ENCODE assay signal across 32 cellular contexts in the genomic region with DNA sequence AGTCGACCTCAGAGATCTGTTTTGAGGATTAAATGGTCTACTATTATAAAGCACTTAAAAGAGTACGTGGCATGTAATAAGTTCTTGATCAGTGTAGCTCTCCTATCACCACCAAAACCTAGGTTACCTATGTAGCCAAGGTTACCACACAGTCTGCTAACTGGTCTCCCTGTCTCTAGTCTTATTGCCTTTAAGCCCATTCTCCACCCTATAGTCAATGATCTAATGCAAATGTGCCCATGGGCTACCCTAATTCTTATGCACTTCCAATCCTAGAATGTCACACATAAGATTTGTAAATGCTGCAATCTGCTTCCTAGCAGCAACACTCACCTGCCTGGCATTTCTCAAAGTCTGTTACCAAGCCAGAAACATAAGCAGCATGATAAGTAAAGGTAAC.
"Had no signal": no experiment of that assay in that cellular context is flagged by ENCODE, and none has a peak within 500 bp of the region (broad histone marks: within the 10 kb centered on the region; RNA-seq: fewer than 3 reads in every experiment).

No MANE protein-coding gene starts in this region.

- H3K4me1 ChIP-seq: Peyer's patch had no signal

- DNase-seq: activated CD4-positive, alpha-beta memory T cell treated with anti-CD3 and anti-CD28 coated beads, Interleukin-2, amount 10 ng/mL, durations not matched to agents 7 days and 5 days; activated CD4-positive, alpha-beta T cell treated with anti-CD3 and anti-CD28 coated beads for 4 hours; activated CD4-positive, alpha-beta T cell treated with anti-CD3 and anti-CD28 coated beads, Interleukin-2, amount 50 U/mL, for 1 hour; activated CD8-positive, alpha-beta memory T cell treated with anti-CD3 and anti-CD28 coated beads for 24 hours; activated CD8-positive, alpha-beta memory T cell treated with anti-CD3 and anti-CD28 coated beads, Interleukin-2, amount 10 ng/mL, durations not matched to agents 7 days and 5 days; activated CD8-positive, alpha-beta memory T cell treated with anti-CD3 and anti-CD28 coated beads, Interleukin-2, amount 50 U/mL, for 48 hours; activated effector memory CD4-positive, alpha-beta T cell treated with Interleukin-2 at 50 U/mL for 16 hours; activated naive CD4-positive, alpha-beta T cell treated with anti-CD3 and anti-CD28 coated beads, Interleukin-2, amount 10 ng/mL, durations not matched to agents 7 days and 5 days; activated naive CD8-positive, alpha-beta T cell treated with anti-CD3 and anti-CD28 coated beads, Interleukin-2, amount 50 U/mL, for 24 hours; activated T-cell treated with anti-CD3 and anti-CD28 coated beads, Interleukin-2, amount 50 U/mL, for 48 hours; anterior cingulate cortex; caudate nucleus; cerebellar nuclear complex; NCI-H1105; NCI-H1417 treated with DMSO at 0.1 percent for 48 hours; NCI-H1930; NCI-H2081 treated with DMSO at 0.1 percent for 48 hours; NCI-H226; NCI-H446 treated with DMSO at 0.1 percent for 48 hours; NCI-H524; NCI-H69; PC-3; Peyer's patch; RPMI8226; SIG-M5 had no signal

- H3K4me2 ChIP-seq: KMS-11 had no signal

- H3K27ac ChIP-seq: KMS-11 had no signal

- H3K27ac Mint-ChIP-seq: activated CD4-positive, alpha-beta memory T cell treated with anti-CD3 and anti-CD28 coated beads, Interleukin-2, amount 10 ng/mL, durations not matched to agents 7 days and 5 days; activated CD8-positive, alpha-beta memory T cell treated with anti-CD3 and anti-CD28 coated beads, Interleukin-2, amount 10 ng/mL, durations not matched to agents 7 days and 5 days; activated naive CD4-positive, alpha-beta T cell treated with anti-CD3 and anti-CD28 coated beads, Interleukin-2, amount 10 ng/mL, durations not matched to agents 7 days and 5 days; activated naive CD8-positive, alpha-beta T cell; activated naive CD8-positive, alpha-beta T cell treated with anti-CD3 and anti-CD28 coated beads, Interleukin-2, amount 50 U/mL, for 24 hours; brain; T-helper 2 cell treated with Interferon-gamma antibody and Interleukin-4, amounts not matched to agents 5 μg/mL and 100 μg/mL, for 36 hours had no signal

- H3K4me3 Mint-ChIP-seq: activated CD4-positive, alpha-beta memory T cell treated with anti-CD3 and anti-CD28 coated beads, Interleukin-2, amount 10 ng/mL, durations not matched to agents 7 days and 5 days; activated CD8-positive, alpha-beta memory T cell treated with anti-CD3 and anti-CD28 coated beads, Interleukin-2, amount 10 ng/mL, durations not matched to agents 7 days and 5 days; activated naive CD4-positive, alpha-beta T cell treated with anti-CD3 and anti-CD28 coated beads, Interleukin-2, amount 10 ng/mL, durations not matched to agents 7 days and 5 days; activated naive CD8-positive, alpha-beta T cell; activated naive CD8-positive, alpha-beta T cell treated with anti-CD3 and anti-CD28 coated beads, Interleukin-2, amount 50 U/mL, for 24 hours; brain; T-helper 2 cell treated with Interferon-gamma antibody and Interleukin-4, amounts not matched to agents 5 μg/mL and 100 μg/mL, for 36 hours had no signal

- H3K4me1 Mint-ChIP-seq: activated CD4-positive, alpha-beta memory T cell treated with anti-CD3 and anti-CD28 coated beads, Interleukin-2, amount 10 ng/mL, durations not matched to agents 7 days and 5 days; activated CD8-positive, alpha-beta memory T cell treated with anti-CD3 and anti-CD28 coated beads, Interleukin-2, amount 10 ng/mL, durations not matched to agents 7 days and 5 days; activated naive CD4-positive, alpha-beta T cell treated with anti-CD3 and anti-CD28 coated beads, Interleukin-2, amount 10 ng/mL, durations not matched to agents 7 days and 5 days; activated naive CD8-positive, alpha-beta T cell treated with anti-CD3 and anti-CD28 coated beads, Interleukin-2, amount 50 U/mL, for 24 hours had no signal

- H3K4me3 ChIP-seq: Peyer's patch had no signal

- H3K27me3 ChIP-seq: Peyer's patch had no signal

- H3K9me3 Mint-ChIP-seq: activated CD4-positive, alpha-beta memory T cell treated with anti-CD3 and anti-CD28 coated beads, Interleukin-2, amount 10 ng/mL, durations not matched to agents 7 days and 5 days; activated naive CD4-positive, alpha-beta T cell treated with anti-CD3 and anti-CD28 coated beads, Interleukin-2, amount 10 ng/mL, durations not matched to agents 7 days and 5 days; activated naive CD8-positive, alpha-beta T cell treated with anti-CD3 and anti-CD28 coated beads, Interleukin-2, amount 50 U/mL, for 24 hours; brain; T-helper 2 cell treated with Interferon-gamma antibody and Interleukin-4, amounts not matched to agents 5 μg/mL and 100 μg/mL, for 36 hours had no signal

- ATAC-seq: activated CD4-positive, CD25-positive, alpha-beta regulatory T cell treated with anti-CD3 and anti-CD28 coated beads, Interleukin-2, amount 50 U/mL, for 24 hours; activated CD8-positive, alpha-beta memory T cell treated with anti-CD3 and anti-CD28 coated beads, Interleukin-2, amount 10 ng/mL, durations not matched to agents 7 days and 5 days; activated naive CD8-positive, alpha-beta T cell treated with anti-CD3 and anti-CD28 coated beads, Interleukin-2, amount 50 U/mL, for 24 hours; PC-3 had no signal

- H3K27me3 Mint-ChIP-seq: activated CD4-positive, alpha-beta memory T cell treated with anti-CD3 and anti-CD28 coated beads, Interleukin-2, amount 10 ng/mL, durations not matched to agents 7 days and 5 days; activated CD8-positive, alpha-beta memory T cell treated with anti-CD3 and anti-CD28 coated beads, Interleukin-2, amount 10 ng/mL, durations not matched to agents 7 days and 5 days; activated naive CD4-positive, alpha-beta T cell treated with anti-CD3 and anti-CD28 coated beads, Interleukin-2, amount 10 ng/mL, durations not matched to agents 7 days and 5 days; activated naive CD8-positive, alpha-beta T cell; activated naive CD8-positive, alpha-beta T cell treated with anti-CD3 and anti-CD28 coated beads, Interleukin-2, amount 50 U/mL, for 24 hours; brain had no signal

- FAIRE-seq: bronchial epithelial cell, TTC549 had no signal
